ENCODE assay signal across 8 cellular contexts in genomic region chr1:23634840-23635642, GRCh38.
DNase-seq lines count a peak whose midpoint lies in the region; TF ChIP-seq lines count a peak whose summit lies in the region.

No MANE protein-coding gene starts in this region.

- peaks cover 9% of the 10 kb centered on the region for H3K4me1 ChIP-seq in iPS-18a (ENCODE audit: control insufficient read depth, low read depth, low read length)

- in situ Hi-C loops in brain microvascular endothelial cell (cut with HindIII; ENCODE audit: low pct_ligation_motif_present, low sequenced_read_pairs), result no loop called here

- H3K27me3 ChIP-seq in brain microvascular endothelial cell (replicated peaks), result no peaks in the 10 kb centered on the region
- no peaks in the 10 kb centered on the region for H3K27me3 ChIP-seq in iPS-18a (ENCODE audit: control insufficient read depth, insufficient read depth, low read length)

- H3K36me3 ChIP-seq in brain microvascular endothelial cell (replicated peaks), result no peaks in the 10 kb centered on the region
- H3K36me3 ChIP-seq in iPS-18a (ENCODE audit: control insufficient read depth, low read depth, low read length), result no peaks in the 10 kb centered on the region

- H3K9ac ChIP-seq in iPS-18a (ENCODE audit: low read length), result no peak overlapping the region

- DNase-seq in 8988T (peak; percentile 56), GM10266 (ENCODE audit: extremely low spot score) (peak; percentile 75), NCI-H128 (lab: John Stamatoyannopoulos, UW; ENCODE audit: unreplicated experiment) (peak; percentile 21), T follicular helper cell (ENCODE audit: low read depth) (peak; percentile 48), brain microvascular endothelial cell (peak; percentile 71), retinal pigment epithelial cell (ENCODE audit: low read depth) (no peak), cortex of kidney (lab: John Stamatoyannopoulos, UW) (no peak)

- TF ChIP-seq CTCF in GM10266 (IDR thresholded peaks at IDR 0.05; ENCODE audit: control insufficient read depth, insufficient read depth, low read depth, missing control alignments), result peak; percentile 85
- TF ChIP-seq CTCF in brain microvascular endothelial cell (IDR thresholded peaks at IDR 0.05; ENCODE audit: low read depth, low read length, missing control alignments), result peak; percentile 90
- TF ChIP-seq CTCF in retinal pigment epithelial cell (conservative IDR thresholded peaks at IDR 0.05; ENCODE audit: low read depth, low read length), result peak; percentile 93

- peak overlapping the region; percentile 84 for H3K27ac ChIP-seq in brain microvascular endothelial cell
- H3K27ac ChIP-seq in iPS-18a (ENCODE audit: low read length), result no peak overlapping the region

- no peaks in the 10 kb centered on the region for H3K9me3 ChIP-seq in iPS-18a (ENCODE audit: control insufficient read depth, low read depth, low read length)

- H3K4me3 ChIP-seq in brain microvascular endothelial cell (ENCODE audit: low read depth, low read length) (peak overlapping the region; percentile 66), iPS-18a (ENCODE audit: low read length) (peak overlapping the region; percentile 11), retinal pigment epithelial cell (ENCODE audit: low read length) (peak overlapping the region; percentile 60)

Comparison
In these comparisons a context has a peak if more than half of its experiments do, and no peak if none do; other contexts are left out.
1. DNase-seq: peak in 8988T (single experiment), GM10266 (single experiment), NCI-H128 (single experiment), T follicular helper cell (single experiment) and brain microvascular endothelial cell (single experiment); none in retinal pigment epithelial cell (single experiment) and cortex of kidney (single experiment).
2. H3K4me3 ChIP-seq: peak in every context shown above with its lines; median percentile 66 in brain microvascular endothelial cell; 60 in retinal pigment epithelial cell; 11 in iPS-18a.
3. Peak in every context shown above with its lines, with median percentiles within 50 percentile points of each other: CTCF ChIP-seq.